In the genomic region with DNA sequence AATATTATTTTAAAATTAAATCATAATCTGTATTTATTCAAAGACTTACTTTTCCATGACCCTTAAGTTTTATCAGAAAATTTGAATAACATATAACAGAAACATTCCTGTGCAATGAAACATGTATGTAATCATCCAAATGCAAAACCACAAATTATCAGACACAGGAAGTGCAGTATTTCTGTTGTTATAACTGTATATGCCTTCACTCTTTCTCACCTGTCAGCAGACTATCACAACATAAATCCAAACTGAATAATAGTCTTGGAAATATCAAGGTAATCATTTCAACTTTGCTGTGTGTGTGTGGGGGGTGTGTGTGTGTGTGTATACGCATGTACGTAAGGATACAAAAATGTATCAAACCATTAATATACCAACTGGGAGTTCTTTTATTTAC, we compare ENCODE assay signal across 19 cellular contexts.
A peak's percentile ranks its signal among the peaks of the same experiment; 100 is the strongest.
DNase-seq lines count a peak whose midpoint lies in the region; ATAC-seq and TF ChIP-seq lines count a peak whose summit lies in the region.
"Had no signal": no experiment of that assay in that cellular context is flagged by ENCODE, and none has a peak within 500 bp of the region (broad histone marks: within the 10 kb centered on the region; RNA-seq: fewer than 3 reads in every experiment).

No MANE protein-coding gene starts in this region.

- H3K9me2 ChIP-seq in SK-N-SH (no peaks in the 10 kb centered on the region), neural cell (ENCODE audit: insufficient read depth, low read length) (no peaks in the 10 kb centered on the region)

- H3K9me3 ChIP-seq in SK-N-SH = no peaks in the 10 kb centered on the region
- H3K9me3 ChIP-seq in neural cell (ENCODE audit: low read length) = no peaks in the 10 kb centered on the region
- H3K9me3 ChIP-seq: BE2C, SJCRH30 had no signal

- ATAC-seq in SK-N-SH treated with all-trans-retinoic acid at 6 μM for 48 hours (no peak), GM19397 (IDR thresholded peaks at IDR 0.05; ENCODE audit: unreplicated experiment) (no peak), HG03442 (IDR thresholded peaks at IDR 0.05; ENCODE audit: unreplicated experiment) (no peak)
- ATAC-seq: GM12878 had no signal

- H3F3A ChIP-seq in SK-N-SH (replicated peaks; ENCODE audit: insufficient read depth) (peaks cover 15% of the 10 kb centered on the region), neural cell (ENCODE audit: insufficient read depth, low read length, poor library complexity, severe bottlenecking) (no peaks in the 10 kb centered on the region)

- no peak overlapping the region for H3K27ac ChIP-seq in SK-N-SH (ENCODE audit: low read depth in 2 of 2, low read length in 1 of 2)
- H3K27ac ChIP-seq in neural cell (ENCODE audit: low read length) = no peak overlapping the region
- H3K27ac ChIP-seq: 22Rv1, SJCRH30 had no signal

- H4K20me1 ChIP-seq in SK-N-SH (ENCODE audit: insufficient read depth) (no peaks in the 10 kb centered on the region), neural cell (ENCODE audit: insufficient read depth) (no peaks in the 10 kb centered on the region)

- H3K36me3 ChIP-seq in SK-N-SH (replicated peaks in 1 of 2; ENCODE audit: control insufficient read depth in 1 of 2, insufficient read depth in 2 of 2, low read length in 1 of 2) = no peaks in the 10 kb centered on the region
- H3K36me3 ChIP-seq in neural cell (ENCODE audit: insufficient read depth, low read length) = no peaks in the 10 kb centered on the region
- H3K36me3 ChIP-seq: BE2C, SJCRH30 had no signal

- CTCF ChIA-PET in SK-N-SH (lab: Yijun Ruan, JAX) = no interaction called here

- POLR2A ChIA-PET in SK-N-SH (lab: Yijun Ruan, JAX) = no interaction called here

- no peak for TF ChIP-seq CTCF in SK-N-SH (IDR thresholded peaks at IDR 0.05)
- TF ChIP-seq CTCF in fibroblast of mammary gland (conservative IDR thresholded peaks at IDR 0.05; ENCODE audit: control insufficient read depth, insufficient read depth, low read depth, low read length) = no peak
- no peak for TF ChIP-seq CTCF in neural cell (IDR thresholded peaks at IDR 0.05; ENCODE audit: poor library complexity, severe bottlenecking)

- TF ChIP-seq EP300 in SK-N-SH (IDR thresholded peaks at IDR 0.05; ENCODE audit: borderline replicate concordance in 1 of 2, low read depth in 1 of 2, low read length in 1 of 2) (peak in 1 of 2 experiments; percentile 24; a peak in 1 of 4 replicates), neural cell (conservative IDR thresholded peaks at IDR 0.05; ENCODE audit: poor library complexity, severe bottlenecking) (peak; percentile 80)

- H2AFZ ChIP-seq in SK-N-SH (ENCODE audit: low read depth) (no peak overlapping the region), neural cell (ENCODE audit: low read depth, low read length) (no peak overlapping the region)

- H3K27me3 ChIP-seq in SK-N-SH (ENCODE audit: insufficient read depth) (no peaks in the 10 kb centered on the region), neural cell (ENCODE audit: insufficient read depth, low read depth, low read length) (no peaks in the 10 kb centered on the region)
- H3K27me3 ChIP-seq: BE2C, SJCRH30 had no signal

- TF ChIP-seq RAD21 in SK-N-SH (IDR thresholded peaks at IDR 0.05; ENCODE audit: low read length) = no peak
- no peak for TF ChIP-seq RAD21 in neural cell (conservative IDR thresholded peaks at IDR 0.05)

- H3K9ac ChIP-seq in SK-N-SH (no peak overlapping the region), neural cell (ENCODE audit: low read length) (no peak overlapping the region)

- H3K4me2 ChIP-seq in SK-N-SH = no peak overlapping the region
- H3K4me2 ChIP-seq in neural cell (ENCODE audit: low read length) = no peak overlapping the region

- H3K79me2 ChIP-seq in SK-N-SH (ENCODE audit: insufficient read depth) (no peaks in the 10 kb centered on the region), neural cell (replicated peaks; ENCODE audit: insufficient read depth, low read length) (no peaks in the 10 kb centered on the region)

- DNase-seq in SK-N-SH = no peak
- peak; percentile 73 for DNase-seq in amniotic epithelial cell (ENCODE audit: low read depth)
- DNase-seq in fibroblast of mammary gland (ENCODE audit: low read depth) = peak; percentile 30
- no peak for DNase-seq in HPDE6-E6E7 (ENCODE audit: extremely low spot score)
- DNase-seq: BE2C; Calu3; CD4-positive, alpha-beta T cell; GDM1; NCI-H187; NCI-H446 treated with DMSO at 0.1 percent for 48 hours; NK-92 treated with Interleukin-12 subunit alpha and Interleukin-12 subunit beta, amount 100 ng/mL, for 24 hours; RPMI8226; SJCRH30 had no signal

- H3K4me1 ChIP-seq in SK-N-SH (ENCODE audit: control insufficient read depth in 1 of 2, insufficient read depth in 2 of 2, low read depth in 1 of 2, low read length in 1 of 2) = peaks cover 4 to 9% of the 10 kb centered on the region in 2 experiments; a peak in 3 of 4 replicates
- H3K4me1 ChIP-seq: BE2C, SJCRH30 had no signal

- no peak overlapping the region for H3K4me3 ChIP-seq in SK-N-SH (ENCODE audit: low read depth in 2 of 2, low read length in 1 of 2)
- no peak overlapping the region for H3K4me3 ChIP-seq in fibroblast of mammary gland (ENCODE audit: control insufficient read depth, low read depth, low read length)
- no peak overlapping the region for H3K4me3 ChIP-seq in neural cell (ENCODE audit: low read length)
- H3K4me3 ChIP-seq: GM12878, SJCRH30 had no signal

- WGBS in SK-N-SH (ENCODE audit: low lambda C conversion rate) = 99% methylated on average over 2 of the region's 2 CpGs

TF ChIP-seq in SK-N-SH, 30 proteins besides CTCF, POLR2A, EP300 and RAD21 (continues in another document):
- TF ChIP-seq SMC3 (IDR thresholded peaks at IDR 0.05; ENCODE audit: low read depth, low read length) (no peak), TEAD4 (IDR thresholded peaks at IDR 0.05; ENCODE audit: borderline replicate concordance, insufficient read depth) (no peak), POLR2AphosphoS5 (IDR thresholded peaks at IDR 0.05; ENCODE audit: low read depth, low read length) (no peak), RCOR1 (IDR thresholded peaks at IDR 0.05; ENCODE audit: low read length) (no peak), SIN3A (IDR thresholded peaks at IDR 0.05; ENCODE audit: borderline replicate concordance, low read depth, low read length) (no peak), JUND (IDR thresholded peaks at IDR 0.05) (0 out of 2 replicates have a peak, but pooled peaks have one; percentile 15), TAF1 (IDR thresholded peaks at IDR 0.05; ENCODE audit: borderline replicate concordance, low read depth, low read length) (no peak)
- TF ChIP-seq, protein P1, sequence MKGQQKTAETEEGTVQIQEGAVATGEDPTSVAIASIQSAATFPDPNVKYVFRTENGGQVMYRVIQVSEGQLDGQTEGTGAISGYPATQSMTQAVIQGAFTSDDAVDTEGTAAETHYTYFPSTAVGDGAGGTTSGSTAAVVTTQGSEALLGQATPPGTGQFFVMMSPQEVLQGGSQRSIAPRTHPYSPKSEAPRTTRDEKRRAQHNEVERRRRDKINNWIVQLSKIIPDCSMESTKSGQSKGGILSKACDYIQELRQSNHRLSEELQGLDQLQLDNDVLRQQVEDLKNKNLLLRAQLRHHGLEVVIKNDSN (IDR thresholded peaks at IDR 0.05; ENCODE audit: borderline replicate concordance, low read depth) = no peak

TF ChIP-seq in SK-N-SH treated with all-trans-retinoic acid at 6 μM for 48 hours, 23 proteins besides CTCF, POLR2A, EP300 and RAD21 (continues in another document):
- TF ChIP-seq, protein P2, sequence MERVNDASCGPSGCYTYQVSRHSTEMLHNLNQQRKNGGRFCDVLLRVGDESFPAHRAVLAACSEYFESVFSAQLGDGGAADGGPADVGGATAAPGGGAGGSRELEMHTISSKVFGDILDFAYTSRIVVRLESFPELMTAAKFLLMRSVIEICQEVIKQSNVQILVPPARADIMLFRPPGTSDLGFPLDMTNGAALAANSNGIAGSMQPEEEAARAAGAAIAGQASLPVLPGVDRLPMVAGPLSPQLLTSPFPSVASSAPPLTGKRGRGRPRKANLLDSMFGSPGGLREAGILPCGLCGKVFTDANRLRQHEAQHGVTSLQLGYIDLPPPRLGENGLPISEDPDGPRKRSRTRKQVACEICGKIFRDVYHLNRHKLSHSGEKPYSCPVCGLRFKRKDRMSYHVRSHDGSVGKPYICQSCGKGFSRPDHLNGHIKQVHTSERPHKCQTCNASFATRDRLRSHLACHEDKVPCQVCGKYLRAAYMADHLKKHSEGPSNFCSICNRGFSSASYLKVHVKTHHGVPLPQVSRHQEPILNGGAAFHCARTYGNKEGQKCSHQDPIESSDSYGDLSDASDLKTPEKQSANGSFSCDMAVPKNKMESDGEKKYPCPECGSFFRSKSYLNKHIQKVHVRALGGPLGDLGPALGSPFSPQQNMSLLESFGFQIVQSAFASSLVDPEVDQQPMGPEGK (CRISPR knock-in tag; IDR thresholded peaks at IDR 0.05; ENCODE audit: borderline replicate concordance) = no peak
- TF ChIP-seq RARB (CRISPR knock-in tag; IDR thresholded peaks at IDR 0.05) (no peak), PPARA (CRISPR knock-in tag; IDR thresholded peaks at IDR 0.05; ENCODE audit: borderline replicate concordance) (no peak), GLIS3 (CRISPR knock-in tag; IDR thresholded peaks at IDR 0.05) (no peak), TOX (CRISPR knock-in tag; IDR thresholded peaks at IDR 0.05; ENCODE audit: borderline replicate concordance) (no peak), ISL1 (CRISPR knock-in tag; IDR thresholded peaks at IDR 0.05) (no peak), ZFP3 (CRISPR knock-in tag; IDR thresholded peaks at IDR 0.05) (no peak)

TF ChIP-seq in neural cell, 6 proteins besides CTCF, POLR2A, EP300 and RAD21 (continues in another document):
- TF ChIP-seq POLR2AphosphoS5 (IDR thresholded peaks at IDR 0.05) (peak; percentile 71), EZH2 (IDR thresholded peaks at IDR 0.05; ENCODE audit: borderline replicate concordance, insufficient read depth, low read length, poor library complexity, severe bottlenecking) (no peak), TAF1 (IDR thresholded peaks at IDR 0.05; ENCODE audit: low read depth) (no peak), MXI1 (conservative IDR thresholded peaks at IDR 0.05; ENCODE audit: poor library complexity, severe bottlenecking) (no peak)

Comparison
In these comparisons a context has a peak if more than half of its experiments do, and no peak if none do; other contexts are left out.
1. DNase-seq: peak in amniotic epithelial cell (single experiment) and fibroblast of mammary gland (single experiment); none in SK-N-SH (single experiment) and HPDE6-E6E7 (single experiment).